In the genomic region with DNA sequence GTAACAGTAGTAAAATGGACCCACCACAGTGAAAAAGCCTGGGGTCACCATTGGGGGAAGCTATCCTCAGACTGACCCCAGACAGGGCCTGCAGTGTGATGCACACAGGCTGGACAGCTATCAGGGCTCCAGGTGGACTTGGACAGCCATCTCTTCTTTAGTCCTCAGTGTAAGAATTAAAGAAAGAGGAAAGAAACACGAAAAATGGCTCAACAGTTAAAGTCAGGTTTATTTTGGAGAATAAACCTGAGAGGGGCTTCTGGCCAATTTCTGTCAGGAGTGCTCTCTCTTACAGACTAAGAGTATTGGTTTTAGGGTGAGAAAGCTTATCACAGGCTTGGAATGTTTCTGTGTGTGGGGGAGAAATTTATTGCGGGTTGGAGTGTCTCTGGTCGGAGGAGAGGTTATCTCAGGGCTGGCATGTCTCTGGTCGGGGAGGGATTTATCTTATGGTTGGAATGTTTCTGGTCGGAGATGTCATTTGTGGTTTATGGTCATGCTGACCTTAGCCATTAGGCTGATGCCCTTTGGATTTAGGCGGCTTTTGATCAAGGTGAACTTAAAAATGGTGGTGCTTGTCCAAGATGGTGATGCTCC, we compare ENCODE assay signal across 31 cellular contexts. TPM values are rescaled to one million over a fixed set of nuclear protein-coding genes. Genes with fewer than 3 reads are reported as not detected.
"Had no signal": no experiment of that assay in that cellular context is flagged by ENCODE, and none has a peak within 500 bp of the region (broad histone marks: within the 10 kb centered on the region; RNA-seq: fewer than 3 reads in every experiment).

No MANE protein-coding gene starts in this region.

- H3K4me3 Mint-ChIP-seq: activated CD4-positive, alpha-beta T cell treated with anti-CD3 and anti-CD28 coated beads for 36 hours; activated CD4-positive, alpha-beta T cell treated with anti-CD3 and anti-CD28 coated beads, Interleukin-2, amount 10 ng/mL, durations not matched to agents 7 days and 5 days; activated CD8-positive, alpha-beta T cell treated with anti-CD3 and anti-CD28 coated beads, Interleukin-2, amount 10 ng/mL, durations not matched to agents 7 days and 5 days; activated naive CD4-positive, alpha-beta T cell treated with anti-CD3 and anti-CD28 coated beads, Interleukin-2, amount 10 ng/mL, durations not matched to agents 7 days and 5 days; activated naive CD8-positive, alpha-beta T cell; activated naive CD8-positive, alpha-beta T cell treated with anti-CD3 and anti-CD28 coated beads, Interleukin-2, amount 50 U/mL, for 24 hours; activated T-cell treated with anti-CD3 and anti-CD28 coated beads, Interleukin-2, amount 50 U/mL, for 24 hours; activated T-helper 1 cell treated with anti-CD3 and anti-CD28 coated beads, Interleukin-12 subunit alpha, Interleukin-12 subunit beta, Interleukin-2, Interleukin-4 antibody, amounts not matched to agents 30 ng/mL and 10 ng/mL and 1 ng/mL, durations not matched to agents 14 hours and 24 hours and 36 hours; T-helper 1 cell treated with Interleukin-12 subunit alpha and Interleukin-12 subunit beta and Interleukin-4 antibody, amounts not matched to agents 30 μg/mL and 1 μg/mL, for 36 hours; T-helper 2 cell treated with Interferon-gamma antibody and Interleukin-4, amounts not matched to agents 5 μg/mL and 100 μg/mL, for 36 hours had no signal

- H3K4me2 ChIP-seq: SK-N-SH had no signal

- H3K36me3 Mint-ChIP-seq: activated naive CD4-positive, alpha-beta T cell treated with anti-CD3 and anti-CD28 coated beads, Interleukin-2, amount 10 ng/mL, durations not matched to agents 7 days and 5 days had no signal

- H3K27ac Mint-ChIP-seq: activated CD4-positive, alpha-beta T cell treated with anti-CD3 and anti-CD28 coated beads for 36 hours; activated CD4-positive, alpha-beta T cell treated with anti-CD3 and anti-CD28 coated beads, Interleukin-2, amount 10 ng/mL, durations not matched to agents 7 days and 5 days; activated CD8-positive, alpha-beta T cell treated with anti-CD3 and anti-CD28 coated beads, Interleukin-2, amount 10 ng/mL, durations not matched to agents 7 days and 5 days; activated naive CD4-positive, alpha-beta T cell treated with anti-CD3 and anti-CD28 coated beads, Interleukin-2, amount 10 ng/mL, durations not matched to agents 7 days and 5 days; activated naive CD8-positive, alpha-beta T cell; activated naive CD8-positive, alpha-beta T cell treated with anti-CD3 and anti-CD28 coated beads, Interleukin-2, amount 50 U/mL, for 24 hours; activated T-cell treated with anti-CD3 and anti-CD28 coated beads, Interleukin-2, amount 50 U/mL, for 24 hours; activated T-helper 1 cell treated with anti-CD3 and anti-CD28 coated beads, Interleukin-12 subunit alpha, Interleukin-12 subunit beta, Interleukin-2, Interleukin-4 antibody, amounts not matched to agents 30 ng/mL and 10 ng/mL and 1 ng/mL, durations not matched to agents 14 hours and 24 hours and 36 hours; T-helper 1 cell treated with Interleukin-12 subunit alpha and Interleukin-12 subunit beta and Interleukin-4 antibody, amounts not matched to agents 30 μg/mL and 1 μg/mL, for 36 hours; T-helper 2 cell treated with Interferon-gamma antibody and Interleukin-4, amounts not matched to agents 5 μg/mL and 100 μg/mL, for 36 hours had no signal

- H3K36me3 ChIP-seq: cardiac muscle cell, SJSA1 had no signal

- H3K27ac ChIP-seq: cardiac muscle cell, SJSA1 had no signal

- H3K9me3 ChIP-seq: SJSA1 had no signal

- ATAC-seq: activated CD4-positive, alpha-beta T cell treated with anti-CD3 and anti-CD28 coated beads for 36 hours; activated CD4-positive, CD25-positive, alpha-beta regulatory T cell treated with anti-CD3 and anti-CD28 coated beads, Interleukin-2, amount 50 U/mL, for 24 hours; activated CD8-positive, alpha-beta T cell treated with anti-CD3 and anti-CD28 coated beads, Interleukin-2, amount 10 ng/mL, durations not matched to agents 7 days and 5 days; activated naive CD8-positive, alpha-beta T cell treated with anti-CD3 and anti-CD28 coated beads, Interleukin-2, amount 50 U/mL, for 24 hours; Panc1 had no signal

- H3K9ac ChIP-seq: SK-N-SH had no signal

- FAIRE-seq: TTC549 had no signal

- H3K4me1 Mint-ChIP-seq: activated CD4-positive, alpha-beta T cell treated with anti-CD3 and anti-CD28 coated beads for 36 hours; activated CD4-positive, alpha-beta T cell treated with anti-CD3 and anti-CD28 coated beads, Interleukin-2, amount 10 ng/mL, durations not matched to agents 7 days and 5 days; activated naive CD4-positive, alpha-beta T cell treated with anti-CD3 and anti-CD28 coated beads, Interleukin-2, amount 10 ng/mL, durations not matched to agents 7 days and 5 days; activated naive CD8-positive, alpha-beta T cell treated with anti-CD3 and anti-CD28 coated beads, Interleukin-2, amount 50 U/mL, for 24 hours had no signal

- H3K4me3 ChIP-seq: cardiac muscle cell, SJSA1 had no signal

- H3K27me3 ChIP-seq: cardiac muscle cell, SJSA1 had no signal

- H3K9me3 Mint-ChIP-seq: activated CD4-positive, alpha-beta T cell treated with anti-CD3 and anti-CD28 coated beads, Interleukin-2, amount 10 ng/mL, durations not matched to agents 7 days and 5 days; activated naive CD4-positive, alpha-beta T cell treated with anti-CD3 and anti-CD28 coated beads, Interleukin-2, amount 10 ng/mL, durations not matched to agents 7 days and 5 days; activated naive CD8-positive, alpha-beta T cell treated with anti-CD3 and anti-CD28 coated beads, Interleukin-2, amount 50 U/mL, for 24 hours; activated T-cell treated with anti-CD3 and anti-CD28 coated beads, Interleukin-2, amount 50 U/mL, for 24 hours; activated T-helper 1 cell treated with anti-CD3 and anti-CD28 coated beads, Interleukin-12 subunit alpha, Interleukin-12 subunit beta, Interleukin-2, Interleukin-4 antibody, amounts not matched to agents 30 ng/mL and 10 ng/mL and 1 ng/mL, durations not matched to agents 14 hours and 24 hours and 36 hours; T-helper 1 cell treated with Interleukin-12 subunit alpha and Interleukin-12 subunit beta and Interleukin-4 antibody, amounts not matched to agents 30 μg/mL and 1 μg/mL, for 36 hours; T-helper 2 cell treated with Interferon-gamma antibody and Interleukin-4, amounts not matched to agents 5 μg/mL and 100 μg/mL, for 36 hours had no signal

- DNase-seq: activated CD4-positive, alpha-beta T cell treated with anti-CD3 and anti-CD28 coated beads for 36 hours; activated CD4-positive, alpha-beta T cell treated with anti-CD3 and anti-CD28 coated beads, Interleukin-2, amount 10 ng/mL, durations not matched to agents 7 days and 5 days; activated CD4-positive, alpha-beta T cell treated with anti-CD3 and anti-CD28 coated beads, Interleukin-2, amount 50 U/mL, for 48 hours; activated CD8-positive, alpha-beta T cell treated with anti-CD3 and anti-CD28 coated beads, Interleukin-2, amount 10 ng/mL, durations not matched to agents 7 days and 5 days; activated naive CD4-positive, alpha-beta T cell treated with anti-CD3 and anti-CD28 coated beads, Interleukin-2, amount 10 ng/mL, durations not matched to agents 7 days and 5 days; activated naive CD8-positive, alpha-beta T cell treated with anti-CD3 and anti-CD28 coated beads, Interleukin-2, amount 50 U/mL, for 24 hours; activated T-cell treated with anti-CD3 and anti-CD28 coated beads, Interleukin-2, amount 50 U/mL, for 24 hours; amniotic stem cell; aorta; cerebellar nuclear complex; Karpas-422; NCI-H1105; NCI-H1417 treated with DMSO at 0.1 percent for 48 hours; NCI-H1694; NCI-H1930; NCI-H2081 treated with DMSO at 0.1 percent for 48 hours; NCI-H345; NCI-H524 treated with DMSO at 0.1 percent for 48 hours; RPMI8226; SHP77 treated with DMSO at 0.1 percent for 48 hours; SK-N-SH had no signal

RNA-seq across cellular contexts. Expression of gene B4GALNT2, which starts 10.8 kb away (rescaled TPM):
- total RNA-seq: activated CD4-positive, alpha-beta T cell treated with anti-CD3 and anti-CD28 coated beads, Interleukin-2, amount 10 ng/mL, durations not matched to agents 7 days and 5 days; activated CD8-positive, alpha-beta T cell treated with anti-CD3 and anti-CD28 coated beads, Interleukin-2, amount 10 ng/mL, durations not matched to agents 7 days and 5 days; cardiac muscle cell; NCI-H460 had no signal
- polyA plus RNA-seq: aorta, cardiac muscle cell, SK-N-SH had no signal
